10 cellular contexts compared by ENCODE assay signal in the genomic region with DNA sequence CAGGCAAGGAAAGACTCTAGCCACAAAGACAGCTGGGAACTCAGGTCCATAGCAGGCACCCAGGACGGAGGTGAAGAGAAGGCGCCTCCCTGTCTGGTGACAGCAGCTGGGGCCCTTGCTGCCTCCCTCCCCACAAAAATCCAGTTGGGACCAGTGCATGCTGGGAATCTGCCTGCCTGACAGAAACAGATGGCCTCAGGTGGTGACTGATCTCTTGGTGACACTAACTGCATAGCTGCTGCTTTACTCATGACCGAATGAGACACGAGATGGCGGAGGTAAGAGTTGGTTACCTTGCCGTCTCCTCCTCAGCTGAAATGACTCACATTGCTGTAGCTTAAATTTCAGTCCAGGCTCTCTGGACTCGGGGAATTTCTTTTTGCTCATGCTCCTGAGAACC.
DNase-seq lines count a peak whose midpoint lies in the region; ATAC-seq and TF ChIP-seq lines count a peak whose summit lies in the region.
"Had no signal": no experiment of that assay in that cellular context is flagged by ENCODE, and none has a peak within 500 bp of the region (broad histone marks: within the 10 kb centered on the region; RNA-seq: fewer than 3 reads in every experiment).

No MANE protein-coding gene starts in this region.

- peak overlapping the region; percentile 41 for H4K8ac ChIP-seq in trophoblast cell (ENCODE audit: low read depth, low read length)

- CTCF ChIA-PET in mammary epithelial cell (lab: Charles Lee; ENCODE audit: low non-redundant PET) = interaction anchor here (0.6 kb wide), 2 partner anchors 232 to 253 kb away, joined by 3 read pairs; no protein-coding TSS in a partner anchor

- H2BK120ac ChIP-seq in trophoblast cell (ENCODE audit: insufficient read depth, low read length, poor library complexity) = peak overlapping the region; percentile 58

- no peak for ATAC-seq in HG03439 (IDR thresholded peaks at IDR 0.05; ENCODE audit: unreplicated experiment)
- no peak for ATAC-seq in HG03139 (IDR thresholded peaks at IDR 0.05; ENCODE audit: unreplicated experiment)

- no peak overlapping the region for H3K23ac ChIP-seq in trophoblast cell (ENCODE audit: low read length)

- H3K4me2 ChIP-seq in mammary epithelial cell (ENCODE audit: insufficient read depth, low read depth, low read length) (peak overlapping the region; percentile 10), trophoblast cell (ENCODE audit: low read length) (peak overlapping the region; percentile 11)

- H3K79me1 ChIP-seq in trophoblast cell (ENCODE audit: low read length) = peaks cover 38% of the 10 kb centered on the region

- H3K18ac ChIP-seq in trophoblast cell (ENCODE audit: low read length) = no peak overlapping the region

- H3K36me3 ChIP-seq in mammary epithelial cell (ENCODE audit: insufficient read depth, low read length) = no peaks in the 10 kb centered on the region
- H3K36me3 ChIP-seq in trophoblast cell (ENCODE audit: control insufficient read depth in 1 of 2, insufficient read depth in 2 of 2, low read length in 2 of 2) = no peaks in the 10 kb centered on the region
- H3K36me3 ChIP-seq: thyroid gland had no signal

- H3K14ac ChIP-seq in trophoblast cell (ENCODE audit: low read length) = no peak overlapping the region

- dilution Hi-C loops in mammary epithelial cell (cut with HindIII; ENCODE audit: low sequenced_read_pairs) = no loop called here

- H4K20me1 ChIP-seq in mammary epithelial cell (ENCODE audit: insufficient read depth, low read length) = no peaks in the 10 kb centered on the region

- H3K4ac ChIP-seq in trophoblast cell (ENCODE audit: low read depth, low read length) = no peak overlapping the region

- no peak overlapping the region for H3K9ac ChIP-seq in mammary epithelial cell (ENCODE audit: insufficient read depth, low read length)
- no peak overlapping the region for H3K9ac ChIP-seq in trophoblast cell (ENCODE audit: low read length)

- in situ Hi-C loops in mammary epithelial cell (cut with MboI; ENCODE audit: low sequenced_read_pairs in 2 of 2) = no loop called here

- WGBS in mammary epithelial cell (ENCODE audit: low coverage, missing lambda C conversion rate) = 43% methylated on average over 7 of the region's 7 CpGs
- no CpG with 5 or more reads among the region's 7 CpGs for WGBS in trophoblast cell (ENCODE audit: extremely low coverage, insufficient coverage, insufficient read length)

- no peak overlapping the region for H3K27ac ChIP-seq in mammary epithelial cell (ENCODE audit: insufficient read depth, low read depth, low read length)
- peak overlapping the region; percentile 89 for H3K27ac ChIP-seq in trophoblast cell (ENCODE audit: low read depth, low read length)
- H3K27ac ChIP-seq: thyroid gland had no signal

- H2AFZ ChIP-seq in mammary epithelial cell (ENCODE audit: low read depth, low read length) (peak overlapping the region; percentile 24), trophoblast cell (ENCODE audit: insufficient read depth, low read length, poor library complexity) (no peak overlapping the region)

- H2AK5ac ChIP-seq in trophoblast cell (ENCODE audit: low read length) = no peak overlapping the region

- H3K79me2 ChIP-seq in mammary epithelial cell (ENCODE audit: insufficient read depth, low read length) (no peaks in the 10 kb centered on the region), trophoblast cell (ENCODE audit: control insufficient read depth, insufficient read depth, low read length, poor library complexity) (no peaks in the 10 kb centered on the region)

- peak; percentile 92 for DNase-seq in Daoy (ENCODE audit: low read depth)
- DNase-seq in NCI-H2171 treated with DMSO at 0.1 percent for 48 hours (lab: John Stamatoyannopoulos, UW) = peak; percentile 97
- DNase-seq in mammary epithelial cell = peak; percentile 92
- peak; percentile 94 to 95 for DNase-seq in trophoblast cell
- no peak for DNase-seq in NCI-H1417 (lab: John Stamatoyannopoulos, UW)
- DNase-seq in activated CD4-positive, alpha-beta T cell treated with anti-CD3 and anti-CD28 coated beads for 48 hours = no peak
- DNase-seq: activated effector memory CD4-positive, alpha-beta T cell treated with anti-CD3 and anti-CD28 coated beads, Interleukin-2, amount 50 U/mL, for 16 hours; thyroid gland had no signal

- peak overlapping the region; percentile 51 for H2BK12ac ChIP-seq in trophoblast cell (ENCODE audit: low read length)

- no peak overlapping the region for H4K12ac ChIP-seq in trophoblast cell (ENCODE audit: low read depth, low read length)

- intact Hi-C loops in mammary epithelial cell (cut with micrococcal nuclease) = no loop called here

- peak overlapping the region; percentile 28 for H4K91ac ChIP-seq in trophoblast cell (ENCODE audit: low read depth, low read length)

- H2BK5ac ChIP-seq in trophoblast cell (ENCODE audit: low read depth, low read length, poor library complexity) = peak overlapping the region; percentile 58

- no TSS peak for BruUV-seq in mammary epithelial cell (replicated peaks; lab: Mats Ljungman, UMichigan)

- H3K4me1 ChIP-seq in mammary epithelial cell (ENCODE audit: insufficient read depth, low read length) (peaks cover 23% of the 10 kb centered on the region), trophoblast cell (ENCODE audit: control insufficient read depth in 1 of 2, insufficient read depth in 2 of 2, low read length in 2 of 2) (peaks cover 18 to 26% of the 10 kb centered on the region in 2 experiments)

- H3K27me3 ChIP-seq in mammary epithelial cell (ENCODE audit: insufficient read depth, low read length) (no peaks in the 10 kb centered on the region), trophoblast cell (ENCODE audit: insufficient read depth, low read length) (no peaks in the 10 kb centered on the region)
- H3K27me3 ChIP-seq: thyroid gland had no signal

- no peak for TF ChIP-seq CTCF in mammary epithelial cell (conservative IDR thresholded peaks at IDR 0.05 in 1 of 2, IDR thresholded peaks at IDR 0.05 in 1 of 2; ENCODE audit: extremely low read depth in 1 of 2, insufficient read depth in 1 of 2, low read depth in 1 of 2, low read length in 2 of 2)

- H3K4me3 ChIP-seq in mammary epithelial cell (replicated peaks in 1 of 3; ENCODE audit: insufficient read depth in 1 of 3, low read depth in 2 of 3, low read length in 3 of 3) (no peak overlapping the region), trophoblast cell (ENCODE audit: low read depth, low read length) (no peak overlapping the region)
- H3K4me3 ChIP-seq: thyroid gland had no signal

- H3K9me3 ChIP-seq in mammary epithelial cell (replicated peaks; ENCODE audit: insufficient read depth, low read length) (no peaks in the 10 kb centered on the region), trophoblast cell (ENCODE audit: insufficient read depth, low read depth, low read length) (no peaks in the 10 kb centered on the region)
- H3K9me3 ChIP-seq: thyroid gland had no signal

Comparison
In these comparisons a context has a peak if more than half of its experiments do, and no peak if none do; other contexts are left out.
1. DNase-seq: peak in Daoy (single experiment), NCI-H2171 treated with DMSO at 0.1 percent for 48 hours (single experiment), mammary epithelial cell (single experiment) and trophoblast cell (2 of 2); none in NCI-H1417 (0 of 3) and activated CD4-positive, alpha-beta T cell treated with anti-CD3 and anti-CD28 coated beads for 48 hours (single experiment).